In the genomic region with DNA sequence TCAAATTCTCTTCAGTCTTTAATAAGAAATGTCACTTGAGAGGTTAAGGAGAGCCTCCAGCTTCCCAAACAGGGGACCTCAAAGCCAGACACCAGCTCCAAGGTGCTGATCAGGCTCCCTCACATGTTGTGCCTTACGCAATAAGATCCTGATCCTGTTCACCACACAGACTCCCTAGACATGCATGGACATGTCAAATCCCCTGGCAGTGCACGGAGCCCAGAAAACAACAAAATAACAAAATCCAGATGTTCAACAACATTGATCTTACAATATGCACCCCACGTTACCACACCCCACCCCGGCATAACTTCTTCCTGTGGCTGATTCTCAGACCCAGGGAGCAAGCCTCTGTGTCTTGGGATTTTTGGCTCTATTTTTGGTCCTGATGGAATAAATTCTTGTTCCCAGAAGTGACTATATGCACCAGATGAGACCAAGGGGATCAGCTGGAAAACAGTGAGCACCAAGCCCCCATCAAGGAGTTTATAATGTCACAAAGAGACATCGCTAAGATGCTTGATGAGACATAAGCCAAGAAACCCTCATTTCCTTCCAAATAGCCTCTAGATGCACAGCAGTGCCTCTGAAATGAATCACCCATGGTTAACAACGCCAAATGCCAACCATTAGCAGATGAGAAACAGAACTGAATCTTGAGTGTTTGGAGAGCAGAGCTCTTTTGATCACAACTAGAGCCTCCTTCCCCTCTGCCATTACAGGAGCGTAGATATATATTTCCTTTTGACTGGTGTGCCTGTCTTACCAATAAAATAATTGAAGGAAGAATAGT, we compare ENCODE assay signal across 11 cellular contexts.
DNase-seq lines count a peak whose midpoint lies in the region; ATAC-seq, FAIRE-seq and TF ChIP-seq lines count a peak whose summit lies in the region.
"Had no signal": no experiment of that assay in that cellular context is flagged by ENCODE, and none has a peak within 500 bp of the region (broad histone marks: within the 10 kb centered on the region; RNA-seq: fewer than 3 reads in every experiment).

No MANE protein-coding gene starts in this region.

- no peaks in the 10 kb centered on the region for H3K79me2 ChIP-seq in astrocyte (ENCODE audit: insufficient read depth, low read length)

- H3K36me3 Mint-ChIP-seq in astrocyte (ENCODE audit: low read depth, unreplicated experiment) (peaks cover 3% of the 10 kb centered on the region), nephron progenitor cell (ENCODE audit: low read depth) (no peaks in the 10 kb centered on the region)

- no peak overlapping the region for H3K4me3 ChIP-seq in astrocyte (ENCODE audit: insufficient read depth, low read depth, low read length)
- H3K4me3 ChIP-seq in mesodermal cell (ENCODE audit: extremely low read depth, insufficient read depth, low read length, poor library complexity, severe bottlenecking): no peak overlapping the region
- H3K4me3 ChIP-seq: colonic mucosa, SK-N-MC had no signal

- ATAC-seq in HG02884 (IDR thresholded peaks at IDR 0.05; ENCODE audit: unreplicated experiment): no peak

- H3K27ac ChIP-seq in astrocyte (ENCODE audit: low read depth, low read length) (no peak overlapping the region), mesodermal cell (ENCODE audit: low read depth, low read length, severe bottlenecking) (peak overlapping the region; percentile 42)
- H3K27ac ChIP-seq: colonic mucosa, SK-N-MC had no signal

- H4K20me1 ChIP-seq in astrocyte (ENCODE audit: insufficient read depth, low read length): peaks cover 3% of the 10 kb centered on the region

- CTCF ChIA-PET in GM10248 (lab: Yijun Ruan, JAX): interaction anchor here (1.1 to 4.9 kb wide), 8 partner anchors 9 to 86 kb away, joined by 3 to 30 read pairs (median 5); no protein-coding TSS in a partner anchor

- H3K27me3 ChIP-seq in astrocyte (ENCODE audit: insufficient read depth, low read length): no peaks in the 10 kb centered on the region
- H3K27me3 ChIP-seq: colonic mucosa had no signal

- H3K36me3 ChIP-seq in astrocyte (ENCODE audit: insufficient read depth, low read length) (no peaks in the 10 kb centered on the region), mesodermal cell (ENCODE audit: control insufficient read depth, insufficient read depth, low read length) (peaks cover 28% of the 10 kb centered on the region)
- H3K36me3 ChIP-seq: colonic mucosa had no signal

- H3K9ac ChIP-seq in astrocyte (ENCODE audit: low read length): no peak overlapping the region

- H3K27me3 Mint-ChIP-seq in astrocyte (ENCODE audit: low read depth, unreplicated experiment): no peaks in the 10 kb centered on the region
- H3K27me3 Mint-ChIP-seq in nephron progenitor cell (ENCODE audit: low read depth, poor library complexity): peaks cover 10% of the 10 kb centered on the region

- DNase-seq in GM03348 (ENCODE audit: low spot score) (peak; percentile 82), HS-5 (ENCODE audit: low read depth) (peak; percentile 49), astrocyte (ENCODE audit: low read depth) (peak; percentile 67), nephron progenitor cell (no peak), GM10248 (ENCODE audit: extremely low spot score) (no peak)
- DNase-seq: colonic mucosa, NCI-H1417 treated with DMSO at 0.1 percent for 48 hours had no signal

- peaks cover 11% of the 10 kb centered on the region for H3K4me1 ChIP-seq in astrocyte (ENCODE audit: insufficient read depth, low read length)
- peaks cover 5% of the 10 kb centered on the region for H3K4me1 ChIP-seq in mesodermal cell (ENCODE audit: control insufficient read depth, insufficient read depth, low read length, poor library complexity, severe bottlenecking)
- H3K4me1 ChIP-seq: colonic mucosa had no signal

- peak; percentile 95 for FAIRE-seq in astrocyte (lab: Jason Lieb, UNC)
- FAIRE-seq: G401.6 had no signal

- H2AFZ ChIP-seq in astrocyte (ENCODE audit: low read depth, low read length): no peak overlapping the region

- peak overlapping the region; percentile 23 for H3K4me2 ChIP-seq in astrocyte (ENCODE audit: low read length)

- no peak overlapping the region for H3K4me3 Mint-ChIP-seq in astrocyte (ENCODE audit: unreplicated experiment)
- no peak overlapping the region for H3K4me3 Mint-ChIP-seq in nephron progenitor cell

- POLR2A ChIA-PET in GM10248 (lab: Yijun Ruan, JAX): interaction anchor here (0.5 kb wide), 1 partner anchor 19 kb away, joined by 6 read pairs; no protein-coding TSS in a partner anchor

- H3K4me1 Mint-ChIP-seq in astrocyte (ENCODE audit: low read depth, unreplicated experiment): peaks cover 19% of the 10 kb centered on the region
- peaks cover 13% of the 10 kb centered on the region for H3K4me1 Mint-ChIP-seq in nephron progenitor cell

- H3K9me3 Mint-ChIP-seq in astrocyte (ENCODE audit: unreplicated experiment): peaks cover 5% of the 10 kb centered on the region
- H3K9me3 Mint-ChIP-seq in nephron progenitor cell: peaks cover 4% of the 10 kb centered on the region

- 89 to 93% methylated on average over 3 of the region's 7 CpGs for WGBS in mesodermal cell (ENCODE audit: insufficient coverage in 2 of 2), 2 experiments

- H3K9me3 ChIP-seq in astrocyte (ENCODE audit: insufficient read depth, low read depth, low read length): no peaks in the 10 kb centered on the region
- no peaks in the 10 kb centered on the region for H3K9me3 ChIP-seq in mesodermal cell (ENCODE audit: control insufficient read depth, low read length)
- H3K9me3 ChIP-seq: colonic mucosa had no signal

- peak overlapping the region; percentile 30 for H3K27ac Mint-ChIP-seq in astrocyte (ENCODE audit: unreplicated experiment)
- H3K27ac Mint-ChIP-seq in nephron progenitor cell: no peak overlapping the region

- TF ChIP-seq CTCF in astrocyte (IDR thresholded peaks at IDR 0.05; ENCODE audit: insufficient read depth, low read depth, low read length) (no peak), nephron progenitor cell (IDR thresholded peaks at IDR 0.05) (no peak), GM10248 (IDR thresholded peaks at IDR 0.05; ENCODE audit: control extremely low read depth, extremely low read depth, low read depth, missing control alignments) (no peak)

Comparison
In these comparisons a context has a peak if more than half of its experiments do, and no peak if none do; other contexts are left out.
1. DNase-seq: peak in GM03348 (single experiment), HS-5 (single experiment) and astrocyte (single experiment); none in nephron progenitor cell (single experiment) and GM10248 (single experiment).